ENCODE assay signal across 9 cellular contexts in genomic region chr17:43846221-43846712, GRCh38. TPM values are rescaled to one million over a fixed set of nuclear protein-coding genes. Genes with fewer than 3 reads are reported as not detected.
A peak's percentile ranks its signal among the peaks of the same experiment; 100 is the strongest.
DNase-seq lines count a peak whose midpoint lies in the region; ATAC-seq and TF ChIP-seq lines count a peak whose summit lies in the region.
"Had no signal": no experiment of that assay in that cellular context is flagged by ENCODE, and none has a peak within 500 bp of the region (broad histone marks: within the 10 kb centered on the region; RNA-seq: fewer than 3 reads in every experiment).

No MANE protein-coding gene starts in this region.

- peak; percentile 97 for TF ChIP-seq CTCF in HFFc6 (IDR thresholded peaks at IDR 0.05)

- no peaks in the 10 kb centered on the region for H3K9me3 Mint-ChIP-seq in HFFc6

- DNase-seq in CMK (ENCODE audit: low read depth) (peak; percentile 42), HFFc6 (peak; percentile 32), NOMO-1 treated with dmso at 0.1 percent for 144 hours (lab: John Stamatoyannopoulos, UW; ENCODE audit: unreplicated experiment) (peak; percentile 62), epidermal melanocyte (ENCODE audit: insufficient read length, low spot score) (peak; percentile 87), middle frontal gyrus (ENCODE audit: extremely low spot score, low spot score) (peak; percentile 33)
- DNase-seq in activated CD8-positive, alpha-beta memory T cell treated with anti-CD3 and anti-CD28 coated beads, Interleukin-2, amount 50 U/mL, for 24 hours (ENCODE audit: extremely low read depth): peak; percentile 35
- peak; percentile 14 to 60 for DNase-seq in stimulated activated CD8-positive, alpha-beta memory T cell treated with anti-CD3 and anti-CD28 coated beads, Interleukin-4, amount 100 ng/mL, for 4 hours (ENCODE audit: low read depth in 2 of 2, low spot score in 1 of 2)

- no peak overlapping the region for H3K27ac Mint-ChIP-seq in HFFc6

- peaks cover 21% of the 10 kb centered on the region for H3K4me1 Mint-ChIP-seq in HFFc6 (ENCODE audit: low read depth)

- H3K27me3 Mint-ChIP-seq in HFFc6 (ENCODE audit: insufficient read depth): peaks cover 19% of the 10 kb centered on the region

- ATAC-seq in GM19452 (IDR thresholded peaks at IDR 0.05; ENCODE audit: unreplicated experiment): no peak

- no peaks in the 10 kb centered on the region for H3K36me3 Mint-ChIP-seq in HFFc6 (ENCODE audit: low read depth)

- no peak overlapping the region for H3K4me3 Mint-ChIP-seq in HFFc6

RNA-seq across cellular contexts. Expression of gene CD300LG, which starts 0.7 kb away (rescaled TPM):
- not detected for total RNA-seq in HFFc6 (2021; fragmentation: NEBNext Ultra II Directional; extraction: Animal tissue kit (Norgen Biotek cat#: 25700))
- total RNA-seq: activated CD8-positive, alpha-beta memory T cell treated with anti-CD3 and anti-CD28 coated beads for 36 hours had no signal

RNA-seq across cellular contexts. Expression of gene MPP3, which starts 13.3 kb away (rescaled TPM):
- total RNA-seq in HFFc6 (2021; fragmentation: NEBNext Ultra II Directional; extraction: Animal tissue kit (Norgen Biotek cat#: 25700)): 1 to 10 TPM; 5.5 to 6.9 (median 5.9) TPM

Comparison
In these comparisons a context has a peak if more than half of its experiments do, and no peak if none do; other contexts are left out.
1. DNase-seq: peak in every context shown above with its lines; median percentile 87 in epidermal melanocyte; 62 in NOMO-1 treated with dmso at 0.1 percent for 144 hours; 42 in CMK; 37 in stimulated activated CD8-positive, alpha-beta memory T cell treated with anti-CD3 and anti-CD28 coated beads, Interleukin-4, amount 100 ng/mL, for 4 hours; 35 in activated CD8-positive, alpha-beta memory T cell treated with anti-CD3 and anti-CD28 coated beads, Interleukin-2, amount 50 U/mL, for 24 hours; 33 in middle frontal gyrus; 32 in HFFc6.